In genomic region chr14:100072783-100073346, GRCh38 we compare ENCODE assay signal across 8 cellular contexts. TPM values are rescaled to one million over a fixed set of nuclear protein-coding genes. Genes with fewer than 3 reads are reported as not detected.
DNase-seq lines count a peak whose midpoint lies in the region; ATAC-seq and TF ChIP-seq lines count a peak whose summit lies in the region.

No MANE protein-coding gene starts in this region.

- no peak overlapping the region for H3K27ac ChIP-seq in prostate gland

- H3K4me3 ChIP-seq in prostate gland = no peak overlapping the region

- no peak for TF ChIP-seq POLR2A in prostate gland (IDR thresholded peaks at IDR 0.05)

- peak in 3 of 4 experiments; percentile 18 to 65 (median 49) for TF ChIP-seq CTCF in prostate gland (IDR thresholded peaks at IDR 0.05)

- H3K4me1 ChIP-seq in prostate gland (replicated peaks) = peaks cover 10% of the 10 kb centered on the region

- intact Hi-C loops in prostate gland (cut with DNase I) = no loop called here

- peak overlapping the region; percentile 74 for H3K4me3 Mint-ChIP-seq in activated naive CD8-positive, alpha-beta T cell treated with anti-CD3 and anti-CD28 coated beads for 36 hours

- no peaks in the 10 kb centered on the region for H3K27me3 Mint-ChIP-seq in activated naive CD8-positive, alpha-beta T cell treated with anti-CD3 and anti-CD28 coated beads for 36 hours

- peak overlapping the region; percentile 94 for H3K27ac Mint-ChIP-seq in activated naive CD8-positive, alpha-beta T cell treated with anti-CD3 and anti-CD28 coated beads for 36 hours

- H3K36me3 Mint-ChIP-seq in activated naive CD8-positive, alpha-beta T cell treated with anti-CD3 and anti-CD28 coated beads for 36 hours = peaks cover 75% of the 10 kb centered on the region

- no peaks in the 10 kb centered on the region for H3K9me3 ChIP-seq in prostate gland

- peaks cover 87% of the 10 kb centered on the region for H3K4me1 Mint-ChIP-seq in activated naive CD8-positive, alpha-beta T cell treated with anti-CD3 and anti-CD28 coated beads for 36 hours

- no peaks in the 10 kb centered on the region for H3K9me3 Mint-ChIP-seq in activated naive CD8-positive, alpha-beta T cell treated with anti-CD3 and anti-CD28 coated beads for 36 hours

- peak; percentile 33 for ATAC-seq in GM21528 (IDR thresholded peaks at IDR 0.05; ENCODE audit: low FRiP score, unreplicated experiment)

- peak; percentile 69 for DNase-seq in OCI-M1 (lab: John Stamatoyannopoulos, UW)
- peak; percentile 64 for DNase-seq in activated naive CD8-positive, alpha-beta T cell treated with anti-CD3 and anti-CD28 coated beads for 36 hours
- DNase-seq in prostate gland (ENCODE audit: low spot score) = peak; percentile 32
- DNase-seq in DMS 273 treated with DMSO at 0.1 percent for 48 hours (lab: John Stamatoyannopoulos, UW) = no peak
- no peak for DNase-seq in GDM1 (lab: John Stamatoyannopoulos, UW)
- no peak for DNase-seq in T1000 (lab: John Stamatoyannopoulos, UW)
- no peak for DNase-seq in ecto neural progenitor cell (ENCODE audit: low spot score)

- H3K27me3 ChIP-seq in prostate gland (replicated peaks; ENCODE audit: insufficient read depth) = no peaks in the 10 kb centered on the region

- no peaks in the 10 kb centered on the region for H3K36me3 ChIP-seq in prostate gland

- WGBS in prostate gland = 79% methylated on average over 14 of the region's 14 CpGs

RNA-seq across cellular contexts. Expression of gene EVL, which starts 7.6 kb away (rescaled TPM):
- 100 to 1,000 TPM; 225 to 236 TPM for total RNA-seq in activated naive CD8-positive, alpha-beta T cell treated with anti-CD3 and anti-CD28 coated beads for 36 hours
- total RNA-seq in prostate gland = 10 to 100 TPM; 42.5 to 98.4 TPM

Comparison
In these comparisons a context has a peak if more than half of its experiments do, and no peak if none do; other contexts are left out.
1. DNase-seq: peak in OCI-M1 (single experiment), activated naive CD8-positive, alpha-beta T cell treated with anti-CD3 and anti-CD28 coated beads for 36 hours (single experiment) and prostate gland (single experiment); none in DMS 273 treated with DMSO at 0.1 percent for 48 hours (single experiment), GDM1 (single experiment), T1000 (single experiment) and ecto neural progenitor cell (single experiment).